Comparison of ENCODE assay signal across 16 cellular contexts in the genomic region with DNA sequence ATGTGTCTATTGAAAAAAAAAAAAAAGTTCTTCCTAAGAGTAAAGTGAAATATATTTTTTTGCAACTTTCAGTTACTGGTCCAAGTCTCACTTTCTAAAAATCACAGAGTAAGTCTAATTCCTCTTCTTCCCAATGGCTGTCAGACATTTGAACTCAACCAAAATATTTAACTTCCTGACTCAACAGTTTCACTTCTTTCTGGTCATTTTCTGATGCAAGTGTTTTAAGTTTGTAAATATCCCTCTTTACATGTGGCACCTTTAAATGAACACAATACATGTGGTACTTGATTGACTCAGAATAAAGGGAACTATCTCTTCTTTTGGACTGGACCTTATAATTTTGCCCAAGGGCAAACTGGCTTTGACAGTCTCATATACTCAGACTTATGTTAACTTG.
A peak's percentile ranks its signal among the peaks of the same experiment; 100 is the strongest.
DNase-seq lines count a peak whose midpoint lies in the region; ATAC-seq and TF ChIP-seq lines count a peak whose summit lies in the region.
"Had no signal": no experiment of that assay in that cellular context is flagged by ENCODE, and none has a peak within 500 bp of the region (broad histone marks: within the 10 kb centered on the region; RNA-seq: fewer than 3 reads in every experiment).

No MANE protein-coding gene starts in this region.

- 0 out of 2 replicates have a peak, but pooled peaks cover 6% of the 10 kb centered on the region for H3K9me2 ChIP-seq in PC-9 (ENCODE audit: insufficient read depth)

- H2AFZ ChIP-seq in OCI-LY3 (ENCODE audit: low read depth, low read length) (no peak overlapping the region), PC-9 (no peak overlapping the region)

- CTCF ChIA-PET in PC-9 (lab: Charles Lee): no interaction called here

- no peak for DNase-seq in stimulated activated naive CD8-positive, alpha-beta T cell treated with anti-CD3 and anti-CD28 coated beads, Interleukin-15, amount 100 ng/mL, for 72 hours
- no peak for DNase-seq in stimulated activated naive CD8-positive, alpha-beta T cell treated with anti-CD3 and anti-CD28 coated beads, Interleukin-15, Interleukin-2, amounts not matched to agents 100 U/mL and 50 U/mL, for 24 hours
- peak; percentile 40 for DNase-seq in fibroblast of villous mesenchyme (ENCODE audit: low read depth)
- no peak for DNase-seq in PC-9
- no peak for DNase-seq in NCI-H2227 treated with DMSO at 0.1 percent for 48 hours (lab: John Stamatoyannopoulos, UW)
- DNase-seq: activated CD4-positive, alpha-beta T cell treated with anti-CD3 and anti-CD28 coated beads for 1 hour; DMS79; endodermal cell; KBM-7; NCI-H2029 treated with DMSO at 0.1 percent for 48 hours; NK-92 treated with Interleukin-12 subunit alpha and Interleukin-12 subunit beta, amount 100 ng/mL, for 24 hours; posterior cingulate gyrus; upper lobe of left lung had no signal

- H4K20me1 ChIP-seq in OCI-LY3 (ENCODE audit: insufficient read depth, low read length) (peaks cover 8% of the 10 kb centered on the region), PC-9 (ENCODE audit: insufficient read depth) (peaks cover 4% of the 10 kb centered on the region)

- BruUV-seq in PC-9 (replicated peaks; lab: Mats Ljungman, UMichigan): no TSS peak

- no peaks in the 10 kb centered on the region for H3K9me3 Mint-ChIP-seq in stimulated activated naive CD8-positive, alpha-beta T cell treated with anti-CD3 and anti-CD28 coated beads, Interleukin-15, amount 100 ng/mL, for 72 hours
- H3K9me3 Mint-ChIP-seq: endodermal cell had no signal

- peak overlapping the region; percentile 51 for H3K27ac ChIP-seq in OCI-LY3 (ENCODE audit: low read length)
- no peak overlapping the region; the same call in 1 of the 2 replicates for H3K27ac ChIP-seq in PC-9
- H3K27ac ChIP-seq: upper lobe of left lung had no signal

- H3K79me2 ChIP-seq in OCI-LY3 (ENCODE audit: low read length) (peaks cover 62% of the 10 kb centered on the region), PC-9 (ENCODE audit: low read depth) (peaks cover 27% of the 10 kb centered on the region)

- intact Hi-C loops in PC-9 (cut with micrococcal nuclease; ENCODE audit: unreplicated experiment): loop anchor here (10.0 kb wide), 1 partner anchor 121 kb away; no protein-coding TSS in a partner anchor

- H3K9ac ChIP-seq in OCI-LY3 (ENCODE audit: low read length): no peak overlapping the region

- H3K36me3 ChIP-seq in OCI-LY3 (replicated peaks; ENCODE audit: low read depth, low read length) (peaks cover 12% of the 10 kb centered on the region), PC-9 (ENCODE audit: low read depth) (peaks cover 10% of the 10 kb centered on the region; the same call in 1 of the 2 replicates)

- no peaks in the 10 kb centered on the region for H3K27me3 Mint-ChIP-seq in stimulated activated naive CD8-positive, alpha-beta T cell treated with anti-CD3 and anti-CD28 coated beads, Interleukin-15, amount 100 ng/mL, for 72 hours

- 0 out of 2 replicates have a peak, but pooled peaks cover 12% of the 10 kb centered on the region for H3F3A ChIP-seq in PC-9 (ENCODE audit: insufficient read depth, low read depth)

- peak overlapping the region; percentile 45 for H3K4me2 ChIP-seq in OCI-LY3 (ENCODE audit: low read length)
- H3K4me2 ChIP-seq in PC-9: no peak overlapping the region

- H3K4me3 Mint-ChIP-seq in stimulated activated naive CD8-positive, alpha-beta T cell treated with anti-CD3 and anti-CD28 coated beads, Interleukin-15, amount 100 ng/mL, for 72 hours: no peak overlapping the region
- H3K4me3 Mint-ChIP-seq: endodermal cell had no signal

- peak overlapping the region; percentile 76 to 85 for H3K27ac Mint-ChIP-seq in stimulated activated naive CD8-positive, alpha-beta T cell treated with anti-CD3 and anti-CD28 coated beads, Interleukin-15, amount 100 ng/mL, for 72 hours
- H3K27ac Mint-ChIP-seq: endodermal cell had no signal

- TF ChIP-seq CTCF in OCI-LY3 (IDR thresholded peaks at IDR 0.05; ENCODE audit: low read depth, low read length) (no peak), fibroblast of villous mesenchyme (IDR thresholded peaks at IDR 0.05; ENCODE audit: insufficient read depth, low read depth, low read length) (no peak), PC-9 (conservative IDR thresholded peaks at IDR 0.05) (no peak)

- POLR2A ChIA-PET in PC-9 (lab: Charles Lee; ENCODE audit: unreplicated experiment): no interaction called here

- peaks cover 8% of the 10 kb centered on the region for H3K4me1 Mint-ChIP-seq in stimulated activated naive CD8-positive, alpha-beta T cell treated with anti-CD3 and anti-CD28 coated beads, Interleukin-15, amount 100 ng/mL, for 72 hours
- H3K4me1 Mint-ChIP-seq: endodermal cell had no signal

- H3K27me3 ChIP-seq in OCI-LY3 (ENCODE audit: low read depth, low read length) (no peaks in the 10 kb centered on the region), PC-9 (ENCODE audit: insufficient read depth, low read depth) (no peaks in the 10 kb centered on the region)
- H3K27me3 ChIP-seq: upper lobe of left lung had no signal

- H3K9me3 ChIP-seq in OCI-LY3 (ENCODE audit: insufficient read depth, low read length): no peaks in the 10 kb centered on the region
- H3K9me3 ChIP-seq in PC-9 (ENCODE audit: insufficient read depth, low read depth): no peaks in the 10 kb centered on the region
- H3K9me3 ChIP-seq: upper lobe of left lung had no signal

- H3K4me1 ChIP-seq in OCI-LY3 (ENCODE audit: low read length) (peaks cover 12% of the 10 kb centered on the region), PC-9 (replicated peaks; ENCODE audit: insufficient read depth) (no peaks in the 10 kb centered on the region)
- H3K4me1 ChIP-seq: upper lobe of left lung had no signal

- no peak overlapping the region for H3K4me3 ChIP-seq in OCI-LY3 (ENCODE audit: low read length)
- H3K4me3 ChIP-seq in fibroblast of villous mesenchyme (ENCODE audit: low read depth, low read length): no peak overlapping the region
- no peak overlapping the region for H3K4me3 ChIP-seq in PC-9
- H3K4me3 ChIP-seq: upper lobe of left lung had no signal

- no peak for ATAC-seq in stimulated activated naive CD8-positive, alpha-beta T cell treated with anti-CD3 and anti-CD28 coated beads, Interleukin-15, amount 100 ng/mL, for 72 hours
- no peak for ATAC-seq in stimulated activated naive CD8-positive, alpha-beta T cell treated with anti-CD3 and anti-CD28 coated beads, Interleukin-15, Interleukin-2, amounts not matched to agents 100 U/mL and 50 U/mL, for 24 hours
- ATAC-seq in HG03432 (IDR thresholded peaks at IDR 0.05; ENCODE audit: unreplicated experiment) (no peak), GM19463 (IDR thresholded peaks at IDR 0.05; ENCODE audit: unreplicated experiment) (no peak)
